In genomic region chr11:117950999-117951961, GRCh38 we compare ENCODE assay signal across 9 cellular contexts. TPM values are rescaled to one million over a fixed set of nuclear protein-coding genes. Genes with fewer than 3 reads are reported as not detected.
A peak's percentile ranks its signal among the peaks of the same experiment; 100 is the strongest.
DNase-seq lines count a peak whose midpoint lies in the region; ATAC-seq lines count a peak whose summit lies in the region.
"Had no signal": no experiment of that assay in that cellular context is flagged by ENCODE, and none has a peak within 500 bp of the region (broad histone marks: within the 10 kb centered on the region; RNA-seq: fewer than 3 reads in every experiment).

No MANE protein-coding gene starts in this region.

- ATAC-seq in HG03175 (IDR thresholded peaks at IDR 0.05; ENCODE audit: unreplicated experiment) = peak; percentile 48
- peak; percentile 77 for ATAC-seq in memory B cell (ENCODE audit: low read depth)

- POLR2A ChIA-PET in activated CD4-positive, alpha-beta T cell treated with anti-CD3 and anti-CD28 coated beads, Interleukin-2, amount 10 ng/mL, durations not matched to agents 7 days and 5 days (lab: Charles Lee) = interaction anchor here (0.7 to 2.4 kb wide), 6 partner anchors 28 to 102 kb away, joined by 3 to 11 read pairs (median 3); partner anchors contain the start of gene IL10RA

- peaks cover 78% of the 10 kb centered on the region for H3K4me1 Mint-ChIP-seq in activated CD4-positive, alpha-beta T cell treated with anti-CD3 and anti-CD28 coated beads, Interleukin-2, amount 10 ng/mL, durations not matched to agents 7 days and 5 days
- H3K4me1 Mint-ChIP-seq in memory B cell = peaks cover 33% of the 10 kb centered on the region

- peak overlapping the region; percentile 78 for H3K4me3 Mint-ChIP-seq in activated CD4-positive, alpha-beta T cell treated with anti-CD3 and anti-CD28 coated beads, Interleukin-2, amount 10 ng/mL, durations not matched to agents 7 days and 5 days
- H3K4me3 Mint-ChIP-seq in memory B cell = peak overlapping the region; percentile 68

- DNase-seq in DMS79 (lab: John Stamatoyannopoulos, UW) (peak; percentile 71), memory B cell (ENCODE audit: low spot score in 2 of 2) (peak; percentile 27 to 50), NCI-H1436 (lab: John Stamatoyannopoulos, UW) (no peak), NCI-H2227 (lab: John Stamatoyannopoulos, UW; ENCODE audit: unreplicated experiment) (no peak), RKO (ENCODE audit: low spot score) (no peak), NCI-H2081 treated with DMSO at 0.1 percent for 48 hours (lab: John Stamatoyannopoulos, UW) (no peak)
- DNase-seq in activated CD4-positive, alpha-beta T cell treated with anti-CD3 and anti-CD28 coated beads, Interleukin-2, amount 10 ng/mL, durations not matched to agents 7 days and 5 days = peak; percentile 73

- CTCF ChIA-PET in activated CD4-positive, alpha-beta T cell treated with anti-CD3 and anti-CD28 coated beads, Interleukin-2, amount 10 ng/mL, durations not matched to agents 7 days and 5 days (lab: Charles Lee) = interaction anchor here (0.7 to 6.0 kb wide), 30 partner anchors 9 to 492 kb away, joined by 3 to 58 read pairs (median 4); no protein-coding TSS in a partner anchor

- peak overlapping the region; percentile 95 for H3K27ac Mint-ChIP-seq in activated CD4-positive, alpha-beta T cell treated with anti-CD3 and anti-CD28 coated beads, Interleukin-2, amount 10 ng/mL, durations not matched to agents 7 days and 5 days
- H3K27ac Mint-ChIP-seq in memory B cell = peak overlapping the region; percentile 62

- H3K27me3 Mint-ChIP-seq in activated CD4-positive, alpha-beta T cell treated with anti-CD3 and anti-CD28 coated beads, Interleukin-2, amount 10 ng/mL, durations not matched to agents 7 days and 5 days = no peaks in the 10 kb centered on the region
- H3K27me3 Mint-ChIP-seq in memory B cell = no peaks in the 10 kb centered on the region

- peaks cover 11% of the 10 kb centered on the region for H3K36me3 Mint-ChIP-seq in activated CD4-positive, alpha-beta T cell treated with anti-CD3 and anti-CD28 coated beads, Interleukin-2, amount 10 ng/mL, durations not matched to agents 7 days and 5 days (ENCODE audit: low read depth)
- H3K36me3 Mint-ChIP-seq in memory B cell = peaks cover 4% of the 10 kb centered on the region

- peaks cover 5% of the 10 kb centered on the region for H3K9me3 Mint-ChIP-seq in activated CD4-positive, alpha-beta T cell treated with anti-CD3 and anti-CD28 coated beads, Interleukin-2, amount 10 ng/mL, durations not matched to agents 7 days and 5 days
- H3K9me3 Mint-ChIP-seq in memory B cell = peaks cover 2% of the 10 kb centered on the region

RNA-seq across cellular contexts. Expression of gene TMPRSS13, which starts 22.1 kb away (rescaled TPM):
- 1 to 10 TPM; 1.4 to 1.5 TPM for total RNA-seq in activated CD4-positive, alpha-beta T cell treated with anti-CD3 and anti-CD28 coated beads, Interleukin-2, amount 10 ng/mL, durations not matched to agents 7 days and 5 days
- total RNA-seq: fibroblast of villous mesenchyme had no signal

RNA-seq across cellular contexts. Expression of gene IL10RA, which starts 34.9 kb away (rescaled TPM):
- total RNA-seq in activated CD4-positive, alpha-beta T cell treated with anti-CD3 and anti-CD28 coated beads, Interleukin-2, amount 10 ng/mL, durations not matched to agents 7 days and 5 days = 100 to 1,000 TPM; 161 to 187 TPM
- total RNA-seq: fibroblast of villous mesenchyme had no signal

Comparison
In these comparisons a context has a peak if more than half of its experiments do, and no peak if none do; other contexts are left out.
1. DNase-seq: peak in DMS79 (single experiment), activated CD4-positive, alpha-beta T cell treated with anti-CD3 and anti-CD28 coated beads, Interleukin-2, amount 10 ng/mL, durations not matched to agents 7 days and 5 days (single experiment) and memory B cell (2 of 2); none in NCI-H1436 (single experiment), NCI-H2227 (single experiment), RKO (single experiment) and NCI-H2081 treated with DMSO at 0.1 percent for 48 hours (single experiment).